ENCODE assay signal across 8 cellular contexts in the genomic region with DNA sequence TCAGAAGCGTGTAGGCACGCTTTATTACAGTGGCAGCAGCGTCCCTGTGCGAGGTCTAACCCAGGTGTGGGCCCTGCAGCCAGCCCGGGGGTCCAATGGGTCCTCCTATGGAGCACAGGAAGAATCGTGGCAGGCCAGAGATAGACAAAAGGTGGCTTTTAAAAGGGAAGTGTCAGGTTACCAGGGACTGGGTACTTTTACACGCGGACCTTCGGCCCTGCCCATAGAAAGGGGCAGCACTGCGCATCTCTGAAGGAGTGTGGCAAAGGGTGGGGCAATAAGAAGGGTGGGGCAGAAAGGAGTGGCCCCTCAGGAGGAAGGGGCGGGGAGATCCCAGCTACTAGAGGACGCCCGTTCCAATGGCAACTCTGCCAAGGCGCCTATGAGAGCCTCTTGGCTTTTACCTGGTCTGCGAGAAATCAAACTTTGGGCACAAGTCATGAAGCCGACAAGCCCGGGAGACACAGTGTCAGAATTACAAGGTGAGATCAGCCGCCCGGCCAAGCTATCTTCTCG.
A peak's percentile ranks its signal among the peaks of the same experiment; 100 is the strongest.
DNase-seq lines count a peak whose midpoint lies in the region; ATAC-seq, FAIRE-seq and TF ChIP-seq lines count a peak whose summit lies in the region.

No MANE protein-coding gene starts in this region.

- peaks cover 75% of the 10 kb centered on the region for H3K79me2 ChIP-seq in GM23338 (replicated peaks; ENCODE audit: insufficient read depth)
- peaks cover 45% of the 10 kb centered on the region for H3K79me2 ChIP-seq in KMS-11 (ENCODE audit: insufficient read depth, low read depth)
- H3K79me2 ChIP-seq in trophoblast cell (ENCODE audit: control insufficient read depth, insufficient read depth, low read length, poor library complexity) = peaks cover 2% of the 10 kb centered on the region

- no peak overlapping the region for H2BK5ac ChIP-seq in trophoblast cell (ENCODE audit: low read depth, low read length, poor library complexity)

- peak overlapping the region; percentile 92 for H3K4me3 Mint-ChIP-seq in GM23338

- peak overlapping the region; percentile 80 for H3K4me2 ChIP-seq in GM23338
- H3K4me2 ChIP-seq in KMS-11 = peak overlapping the region; percentile 90
- peak overlapping the region; percentile 82 for H3K4me2 ChIP-seq in trophoblast cell (ENCODE audit: low read length)

- no peak overlapping the region for H2AK5ac ChIP-seq in trophoblast cell (ENCODE audit: low read length)

- H2AFZ ChIP-seq in GM23338 (peak overlapping the region; percentile 90; the same call in 1 of the 2 replicates), KMS-11 (ENCODE audit: low read depth) (peak overlapping the region; percentile 97), trophoblast cell (ENCODE audit: insufficient read depth, low read length, poor library complexity) (peak overlapping the region; percentile 77)

- H3K27me3 ChIP-seq in GM23338 (ENCODE audit: insufficient read depth) (no peaks in the 10 kb centered on the region), KMS-11 (ENCODE audit: insufficient read depth, low read depth) (no peaks in the 10 kb centered on the region), trophoblast cell (ENCODE audit: insufficient read depth, low read length) (no peaks in the 10 kb centered on the region)

- H4K20me1 ChIP-seq in GM23338 (replicated peaks; ENCODE audit: insufficient read depth) (no peaks in the 10 kb centered on the region; the same call in 1 of the 2 replicates), KMS-11 (ENCODE audit: insufficient read depth) (no peaks in the 10 kb centered on the region; the same call in 1 of the 2 replicates)

- H2BK12ac ChIP-seq in trophoblast cell (ENCODE audit: low read length) = no peak overlapping the region

- peak overlapping the region; percentile 97 for H3K27ac Mint-ChIP-seq in GM23338

- H3K27ac ChIP-seq in GM23338 (ENCODE audit: low read depth) = peak overlapping the region; percentile 46; the same call in 1 of the 2 replicates
- H3K27ac ChIP-seq in KMS-11 = peak overlapping the region; percentile 96
- peak overlapping the region; percentile 44 for H3K27ac ChIP-seq in trophoblast cell (ENCODE audit: low read depth, low read length)

- peak overlapping the region; percentile 29 for H4K12ac ChIP-seq in trophoblast cell (ENCODE audit: low read depth, low read length)

- H3K18ac ChIP-seq in trophoblast cell (ENCODE audit: low read length) = peak overlapping the region; percentile 10

- peaks cover 21% of the 10 kb centered on the region for H3K36me3 Mint-ChIP-seq in GM23338 (ENCODE audit: low read depth)

- H3K9me3 ChIP-seq in ES-I3 (ENCODE audit: control insufficient read depth, insufficient read depth, low read length) = no peaks in the 10 kb centered on the region
- H3K9me3 ChIP-seq in trophoblast cell (ENCODE audit: insufficient read depth, low read depth, low read length) = peaks cover 2% of the 10 kb centered on the region

- H3K4ac ChIP-seq in trophoblast cell (ENCODE audit: low read depth, low read length) = no peak overlapping the region

- H3K4me1 Mint-ChIP-seq in GM23338 = peaks cover 6% of the 10 kb centered on the region

- DNase-seq in GM23338 (ENCODE audit: low spot score) (peak; percentile 95), RCC 7860 (ENCODE audit: low spot score) (peak; percentile 80), head of caudate nucleus (peak in 27 of 42 donors; percentile 52 to 93 (median 76)), trophoblast cell (peak in 1 of 2 donors; percentile 46), Ammon's horn (ENCODE audit: low spot score) (no peak)
- peak; percentile 76 for DNase-seq in activated naive CD4-positive, alpha-beta T cell treated with Interleukin-2 at 50 U/mL for 16 hours

- no peaks in the 10 kb centered on the region for H3K36me3 ChIP-seq in ES-I3 (ENCODE audit: insufficient read depth, low read length)
- H3K36me3 ChIP-seq in GM23338 (ENCODE audit: insufficient read depth) = peaks cover 8% of the 10 kb centered on the region; the same call in 1 of the 2 replicates
- no peaks in the 10 kb centered on the region for H3K36me3 ChIP-seq in KMS-11 (ENCODE audit: insufficient read depth)
- peaks cover 0 to 2% of the 10 kb centered on the region in 2 experiments for H3K36me3 ChIP-seq in trophoblast cell (ENCODE audit: control insufficient read depth in 1 of 2, insufficient read depth in 2 of 2, low read length in 2 of 2)

- no CpG with 5 or more reads among the region's 20 CpGs for WGBS in trophoblast cell (ENCODE audit: extremely low coverage, insufficient coverage, insufficient read length)

- peak overlapping the region; percentile 45 for H4K91ac ChIP-seq in trophoblast cell (ENCODE audit: low read depth, low read length)

- H3K14ac ChIP-seq in trophoblast cell (ENCODE audit: low read length) = peak overlapping the region; percentile 33

- peaks cover 2% of the 10 kb centered on the region; the same call in 1 of the 3 replicates for H3K9me3 Mint-ChIP-seq in GM23338

- ATAC-seq in GM23338 = peak; percentile 85

- H3K9ac ChIP-seq in ES-I3 (ENCODE audit: low read depth, low read length) (peak overlapping the region; percentile 81), KMS-11 (peak overlapping the region; percentile 93), trophoblast cell (ENCODE audit: low read length) (peak overlapping the region; percentile 55)

- H3F3A ChIP-seq in GM23338 (replicated peaks; ENCODE audit: low read depth) = no peaks in the 10 kb centered on the region

- H3K23ac ChIP-seq in trophoblast cell (ENCODE audit: low read length) = no peak overlapping the region

- H3K27me3 Mint-ChIP-seq in GM23338 (ENCODE audit: insufficient read depth, low read depth, poor library complexity) = peaks cover 14% of the 10 kb centered on the region

- H3K9me2 ChIP-seq in GM23338 (ENCODE audit: insufficient read depth) = no peaks in the 10 kb centered on the region

- H3K4me1 ChIP-seq in ES-I3 (ENCODE audit: insufficient read depth, low read length) = no peaks in the 10 kb centered on the region; the same call in 1 of the 2 replicates
- peaks cover 5% of the 10 kb centered on the region; the same call in 1 of the 2 replicates for H3K4me1 ChIP-seq in GM23338 (ENCODE audit: insufficient read depth)
- H3K4me1 ChIP-seq in KMS-11 (ENCODE audit: low read depth, poor library complexity, severe bottlenecking) = peaks cover 13% of the 10 kb centered on the region
- peaks cover 5 to 7% of the 10 kb centered on the region in 2 experiments for H3K4me1 ChIP-seq in trophoblast cell (ENCODE audit: control insufficient read depth in 1 of 2, insufficient read depth in 2 of 2, low read length in 2 of 2)

- H3K4me3 ChIP-seq in GM23338 (peak overlapping the region; percentile 72), KMS-11 (IDR thresholded peaks at IDR 0.05; ENCODE audit: insufficient read depth, low read depth, low read length) (no peak overlapping the region), trophoblast cell (ENCODE audit: low read depth, low read length) (peak overlapping the region; percentile 93)

- intact Hi-C loops in head of caudate nucleus (cut with DNase I) = no loop called here

- no peak for TF ChIP-seq CTCF in GM23338 (conservative IDR thresholded peaks at IDR 0.05; ENCODE audit: low read depth in 2 of 2)
- TF ChIP-seq CTCF in KMS-11 (conservative IDR thresholded peaks at IDR 0.05; ENCODE audit: low read depth, low read length) = no peak

- peaks cover 5% of the 10 kb centered on the region for H3K79me1 ChIP-seq in trophoblast cell (ENCODE audit: low read length)

- FAIRE-seq in RCC 7860 (lab: Jason Lieb, UNC) = peak; percentile 73

- peak overlapping the region; percentile 54 for H4K8ac ChIP-seq in trophoblast cell (ENCODE audit: low read depth, low read length)

- H2BK120ac ChIP-seq in trophoblast cell (ENCODE audit: insufficient read depth, low read length, poor library complexity) = no peak overlapping the region

TF ChIP-seq in GM23338, 12 proteins besides CTCF, POLR2A, EP300 and RAD21:
- TF ChIP-seq, protein P1, sequence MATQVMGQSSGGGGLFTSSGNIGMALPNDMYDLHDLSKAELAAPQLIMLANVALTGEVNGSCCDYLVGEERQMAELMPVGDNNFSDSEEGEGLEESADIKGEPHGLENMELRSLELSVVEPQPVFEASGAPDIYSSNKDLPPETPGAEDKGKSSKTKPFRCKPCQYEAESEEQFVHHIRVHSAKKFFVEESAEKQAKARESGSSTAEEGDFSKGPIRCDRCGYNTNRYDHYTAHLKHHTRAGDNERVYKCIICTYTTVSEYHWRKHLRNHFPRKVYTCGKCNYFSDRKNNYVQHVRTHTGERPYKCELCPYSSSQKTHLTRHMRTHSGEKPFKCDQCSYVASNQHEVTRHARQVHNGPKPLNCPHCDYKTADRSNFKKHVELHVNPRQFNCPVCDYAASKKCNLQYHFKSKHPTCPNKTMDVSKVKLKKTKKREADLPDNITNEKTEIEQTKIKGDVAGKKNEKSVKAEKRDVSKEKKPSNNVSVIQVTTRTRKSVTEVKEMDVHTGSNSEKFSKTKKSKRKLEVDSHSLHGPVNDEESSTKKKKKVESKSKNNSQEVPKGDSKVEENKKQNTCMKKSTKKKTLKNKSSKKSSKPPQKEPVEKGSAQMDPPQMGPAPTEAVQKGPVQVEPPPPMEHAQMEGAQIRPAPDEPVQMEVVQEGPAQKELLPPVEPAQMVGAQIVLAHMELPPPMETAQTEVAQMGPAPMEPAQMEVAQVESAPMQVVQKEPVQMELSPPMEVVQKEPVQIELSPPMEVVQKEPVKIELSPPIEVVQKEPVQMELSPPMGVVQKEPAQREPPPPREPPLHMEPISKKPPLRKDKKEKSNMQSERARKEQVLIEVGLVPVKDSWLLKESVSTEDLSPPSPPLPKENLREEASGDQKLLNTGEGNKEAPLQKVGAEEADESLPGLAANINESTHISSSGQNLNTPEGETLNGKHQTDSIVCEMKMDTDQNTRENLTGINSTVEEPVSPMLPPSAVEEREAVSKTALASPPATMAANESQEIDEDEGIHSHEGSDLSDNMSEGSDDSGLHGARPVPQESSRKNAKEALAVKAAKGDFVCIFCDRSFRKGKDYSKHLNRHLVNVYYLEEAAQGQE (IDR thresholded peaks at IDR 0.05; ENCODE audit: unreplicated experiment) = no peak
- TF ChIP-seq POLR2AphosphoS5 (IDR thresholded peaks at IDR 0.05; ENCODE audit: low read depth) (peak; percentile 27; the same call in 1 of the 2 replicates), JUNB (IDR thresholded peaks at IDR 0.05; ENCODE audit: unreplicated experiment) (no peak), CREB1 (CRISPR knock-in tag; IDR thresholded peaks at IDR 0.05; ENCODE audit: low read depth) (no peak)

Comparison
In these comparisons a context has a peak if more than half of its experiments do, and no peak if none do; other contexts are left out.
1. H3K27ac ChIP-seq: peak in every context shown above with its lines; median percentile 96 in KMS-11; 46 in GM23338; 44 in trophoblast cell.